1 cellular context compared by ENCODE assay signal in the genomic region with DNA sequence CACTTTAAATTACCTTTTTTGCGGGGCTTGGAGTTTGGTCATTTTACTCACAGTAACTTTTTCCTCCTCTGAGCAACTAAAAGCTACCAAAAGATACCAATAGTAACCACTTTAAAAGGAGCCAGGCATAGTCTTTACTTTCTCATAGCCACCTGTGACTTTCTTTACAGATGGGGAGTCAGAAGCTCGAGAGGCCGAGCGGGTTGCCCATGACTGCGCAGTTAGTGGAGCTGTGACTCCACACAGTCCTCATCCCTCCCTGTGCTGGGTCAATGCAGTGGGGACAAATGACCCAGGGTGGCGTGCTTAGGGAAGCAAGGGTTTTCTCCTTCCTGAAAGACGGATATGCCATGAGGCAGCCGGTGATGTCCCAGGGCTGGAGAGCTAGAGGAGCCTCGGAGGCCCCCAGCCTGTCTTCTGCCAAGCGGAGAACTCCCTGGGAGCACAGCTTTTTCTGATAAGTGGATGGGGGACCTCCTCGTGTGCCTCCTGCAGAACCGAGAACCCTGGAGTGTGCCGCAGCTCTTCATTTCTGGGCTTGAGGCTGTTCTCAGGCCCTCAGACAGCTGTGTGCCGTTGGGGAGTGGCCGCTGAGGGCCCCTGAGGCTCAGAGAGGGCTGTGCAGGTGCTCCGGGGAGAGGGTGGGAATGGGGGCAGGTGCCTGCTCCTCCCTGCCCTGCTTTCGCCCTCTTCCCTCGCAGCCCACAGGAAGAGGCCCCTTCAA.
TF ChIP-seq lines count a peak whose summit lies in the region.

No MANE protein-coding gene starts in this region.

TF ChIP-seq in GM23338, 12 proteins besides CTCF, POLR2A, EP300 and RAD21 (continued from another document):
- TF ChIP-seq, protein P1, sequence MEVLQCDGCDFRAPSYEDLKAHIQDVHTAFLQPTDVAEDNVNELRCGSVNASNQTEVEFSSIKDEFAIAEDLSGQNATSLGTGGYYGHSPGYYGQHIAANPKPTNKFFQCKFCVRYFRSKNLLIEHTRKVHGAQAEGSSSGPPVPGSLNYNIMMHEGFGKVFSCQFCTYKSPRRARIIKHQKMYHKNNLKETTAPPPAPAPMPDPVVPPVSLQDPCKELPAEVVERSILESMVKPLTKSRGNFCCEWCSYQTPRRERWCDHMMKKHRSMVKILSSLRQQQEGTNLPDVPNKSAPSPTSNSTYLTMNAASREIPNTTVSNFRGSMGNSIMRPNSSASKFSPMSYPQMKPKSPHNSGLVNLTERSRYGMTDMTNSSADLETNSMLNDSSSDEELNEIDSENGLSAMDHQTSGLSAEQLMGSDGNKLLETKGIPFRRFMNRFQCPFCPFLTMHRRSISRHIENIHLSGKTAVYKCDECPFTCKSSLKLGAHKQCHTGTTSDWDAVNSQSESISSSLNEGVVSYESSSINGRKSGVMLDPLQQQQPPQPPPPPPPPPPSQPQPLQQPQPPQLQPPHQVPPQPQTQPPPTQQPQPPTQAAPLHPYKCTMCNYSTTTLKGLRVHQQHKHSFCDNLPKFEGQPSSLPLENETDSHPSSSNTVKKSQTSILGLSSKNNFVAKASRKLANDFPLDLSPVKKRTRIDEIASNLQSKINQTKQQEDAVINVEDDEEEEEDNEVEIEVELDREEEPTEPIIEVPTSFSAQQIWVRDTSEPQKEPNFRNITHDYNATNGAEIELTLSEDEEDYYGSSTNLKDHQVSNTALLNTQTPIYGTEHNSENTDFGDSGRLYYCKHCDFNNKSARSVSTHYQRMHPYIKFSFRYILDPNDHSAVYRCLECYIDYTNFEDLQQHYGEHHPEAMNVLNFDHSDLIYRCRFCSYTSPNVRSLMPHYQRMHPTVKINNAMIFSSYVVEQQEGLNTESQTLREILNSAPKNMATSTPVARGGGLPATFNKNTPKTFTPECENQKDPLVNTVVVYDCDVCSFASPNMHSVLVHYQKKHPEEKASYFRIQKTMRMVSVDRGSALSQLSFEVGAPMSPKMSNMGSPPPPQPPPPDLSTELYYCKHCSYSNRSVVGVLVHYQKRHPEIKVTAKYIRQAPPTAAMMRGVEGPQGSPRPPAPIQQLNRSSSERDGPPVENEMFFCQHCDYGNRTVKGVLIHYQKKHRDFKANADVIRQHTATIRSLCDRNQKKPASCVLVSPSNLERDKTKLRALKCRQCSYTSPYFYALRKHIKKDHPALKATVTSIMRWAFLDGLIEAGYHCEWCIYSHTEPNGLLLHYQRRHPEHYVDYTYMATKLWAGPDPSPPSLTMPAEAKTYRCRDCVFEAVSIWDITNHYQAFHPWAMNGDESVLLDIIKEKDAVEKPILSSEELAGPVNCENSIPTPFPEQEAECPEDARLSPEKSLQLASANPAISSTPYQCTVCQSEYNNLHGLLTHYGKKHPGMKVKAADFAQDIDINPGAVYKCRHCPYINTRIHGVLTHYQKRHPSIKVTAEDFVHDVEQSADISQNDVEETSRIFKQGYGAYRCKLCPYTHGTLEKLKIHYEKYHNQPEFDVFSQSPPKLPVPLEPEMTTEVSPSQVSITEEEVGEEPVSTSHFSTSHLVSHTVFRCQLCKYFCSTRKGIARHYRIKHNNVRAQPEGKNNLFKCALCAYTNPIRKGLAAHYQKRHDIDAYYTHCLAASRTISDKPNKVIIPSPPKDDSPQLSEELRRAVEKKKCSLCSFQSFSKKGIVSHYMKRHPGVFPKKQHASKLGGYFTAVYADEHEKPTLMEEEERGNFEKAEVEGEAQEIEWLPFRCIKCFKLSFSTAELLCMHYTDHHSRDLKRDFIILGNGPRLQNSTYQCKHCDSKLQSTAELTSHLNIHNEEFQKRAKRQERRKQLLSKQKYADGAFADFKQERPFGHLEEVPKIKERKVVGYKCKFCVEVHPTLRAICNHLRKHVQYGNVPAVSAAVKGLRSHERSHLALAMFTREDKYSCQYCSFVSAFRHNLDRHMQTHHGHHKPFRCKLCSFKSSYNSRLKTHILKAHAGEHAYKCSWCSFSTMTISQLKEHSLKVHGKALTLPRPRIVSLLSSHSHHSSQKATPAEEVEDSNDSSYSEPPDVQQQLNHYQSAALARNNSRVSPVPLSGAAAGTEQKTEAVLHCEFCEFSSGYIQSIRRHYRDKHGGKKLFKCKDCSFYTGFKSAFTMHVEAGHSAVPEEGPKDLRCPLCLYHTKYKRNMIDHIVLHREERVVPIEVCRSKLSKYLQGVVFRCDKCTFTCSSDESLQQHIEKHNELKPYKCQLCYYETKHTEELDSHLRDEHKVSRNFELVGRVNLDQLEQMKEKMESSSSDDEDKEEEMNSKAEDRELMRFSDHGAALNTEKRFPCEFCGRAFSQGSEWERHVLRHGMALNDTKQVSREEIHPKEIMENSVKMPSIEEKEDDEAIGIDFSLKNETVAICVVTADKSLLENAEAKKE (CRISPR knock-in tag; IDR thresholded peaks at IDR 0.05): no peak
- no peak for TF ChIP-seq STAT1 (IDR thresholded peaks at IDR 0.05; ENCODE audit: unreplicated experiment)
- no peak for TF ChIP-seq CREB1 (CRISPR knock-in tag; IDR thresholded peaks at IDR 0.05; ENCODE audit: low read depth)
TF ChIP-seq in GM23338: peak in this region for 0.
